23 cellular contexts compared by ENCODE assay signal in the genomic region with DNA sequence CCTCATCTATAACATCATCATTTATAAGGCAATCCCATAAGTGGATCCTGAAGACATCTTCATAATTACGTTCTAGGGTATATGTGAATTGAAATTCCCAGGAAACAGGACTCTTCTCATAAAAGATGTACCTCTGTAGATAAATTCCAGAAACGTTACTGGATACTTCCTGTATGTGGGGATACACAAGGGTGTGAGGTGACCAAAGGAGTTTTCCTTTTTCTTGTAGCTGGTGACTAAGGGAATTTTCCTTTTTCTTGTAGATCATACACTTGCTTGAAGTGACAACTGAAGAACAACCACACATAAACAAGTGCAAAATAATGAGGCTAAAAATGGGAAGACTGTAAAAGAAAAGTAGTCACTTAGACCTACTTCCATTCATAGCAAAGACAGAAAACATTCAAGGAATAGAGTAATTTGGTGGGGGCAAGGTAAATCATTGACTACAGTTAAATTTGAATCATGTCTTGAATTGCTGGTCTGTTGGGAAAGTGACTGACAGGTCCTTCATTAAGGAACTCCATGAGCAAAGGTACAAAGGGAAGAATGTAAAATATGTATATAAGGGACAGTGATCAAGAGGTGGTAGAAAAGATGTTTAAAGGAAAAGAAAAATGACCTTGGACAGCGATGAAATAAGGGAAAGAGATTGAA.
"Had no signal": no experiment of that assay in that cellular context is flagged by ENCODE, and none has a peak within 500 bp of the region (broad histone marks: within the 10 kb centered on the region; RNA-seq: fewer than 3 reads in every experiment).

No MANE protein-coding gene starts in this region.

- H3K9me3 Mint-ChIP-seq: activated naive CD8-positive, alpha-beta T cell treated with anti-CD3 and anti-CD28 coated beads for 36 hours; endodermal cell; naive thymus-derived CD8-positive, alpha-beta T cell; type B pancreatic cell; WTC11 had no signal

- H3K4me1 ChIP-seq: gastroesophageal sphincter, heart left ventricle, prostate gland, right atrium auricular region, spleen, testis had no signal

- H3K4me3 Mint-ChIP-seq: activated CD4-positive, alpha-beta T cell treated with anti-CD3 and anti-CD28 coated beads for 36 hours; activated naive CD8-positive, alpha-beta T cell treated with anti-CD3 and anti-CD28 coated beads for 36 hours; endodermal cell; naive thymus-derived CD8-positive, alpha-beta T cell; type B pancreatic cell; WTC11 had no signal

- H3K36me3 ChIP-seq: gastroesophageal sphincter, heart left ventricle, prostate gland, right atrium auricular region, spleen had no signal

- H3K27ac Mint-ChIP-seq: activated CD4-positive, alpha-beta T cell treated with anti-CD3 and anti-CD28 coated beads for 36 hours; activated naive CD8-positive, alpha-beta T cell treated with anti-CD3 and anti-CD28 coated beads for 36 hours; endodermal cell; naive thymus-derived CD8-positive, alpha-beta T cell; type B pancreatic cell; WTC11 had no signal

- ATAC-seq: activated CD4-positive, alpha-beta T cell treated with anti-CD3 and anti-CD28 coated beads for 36 hours; gastroesophageal sphincter; heart left ventricle; naive thymus-derived CD8-positive, alpha-beta T cell; WTC11 had no signal

- H3K36me3 Mint-ChIP-seq: activated naive CD8-positive, alpha-beta T cell treated with anti-CD3 and anti-CD28 coated beads for 36 hours; naive thymus-derived CD8-positive, alpha-beta T cell; type B pancreatic cell; WTC11 had no signal

- H3K27me3 Mint-ChIP-seq: activated naive CD8-positive, alpha-beta T cell treated with anti-CD3 and anti-CD28 coated beads for 36 hours; type B pancreatic cell had no signal

- H3K4me1 Mint-ChIP-seq: activated CD4-positive, alpha-beta T cell treated with anti-CD3 and anti-CD28 coated beads for 36 hours; activated naive CD8-positive, alpha-beta T cell treated with anti-CD3 and anti-CD28 coated beads for 36 hours; naive thymus-derived CD8-positive, alpha-beta T cell; WTC11 had no signal

- H3K27ac ChIP-seq: gastroesophageal sphincter, heart left ventricle, prostate gland, right atrium auricular region, spleen, testis had no signal

- H3K4me3 ChIP-seq: gastroesophageal sphincter, heart left ventricle, lung, prostate gland, right atrium auricular region, spleen, testis had no signal

- FAIRE-seq: islet of Langerhans had no signal

- DNase-seq: activated CD4-positive, alpha-beta T cell treated with anti-CD3 and anti-CD28 coated beads for 36 hours; activated CD4-positive, alpha-beta T cell treated with anti-CD3 and anti-CD28 coated beads, Interleukin-2, amount 50 U/mL, for 48 hours; activated naive CD4-positive, alpha-beta T cell treated with Interleukin-2 at 50 U/mL for 16 hours; activated naive CD8-positive, alpha-beta T cell treated with anti-CD3 and anti-CD28 coated beads for 36 hours; activated T-cell treated with anti-CD3 and anti-CD28 coated beads, Interleukin-2, amount 50 U/mL, for 48 hours; amniotic stem cell; cerebellar nuclear complex; cortex of kidney; endodermal cell; heart left ventricle; naive thymus-derived CD8-positive, alpha-beta T cell; spleen; stimulated activated CD4-positive, alpha-beta T cell treated with anti-CD3 and anti-CD28 coated beads, Interleukin-4, amount 100 ng/mL, for 1 hour; stimulated activated naive CD4-positive, alpha-beta T cell; T-helper 9 cell; testis had no signal

- H3K27me3 ChIP-seq: gastroesophageal sphincter, heart left ventricle, right atrium auricular region, spleen, testis had no signal

- H3K9me3 ChIP-seq: gastroesophageal sphincter, heart left ventricle, prostate gland, right atrium auricular region, spleen, testis had no signal
